In the genomic region with DNA sequence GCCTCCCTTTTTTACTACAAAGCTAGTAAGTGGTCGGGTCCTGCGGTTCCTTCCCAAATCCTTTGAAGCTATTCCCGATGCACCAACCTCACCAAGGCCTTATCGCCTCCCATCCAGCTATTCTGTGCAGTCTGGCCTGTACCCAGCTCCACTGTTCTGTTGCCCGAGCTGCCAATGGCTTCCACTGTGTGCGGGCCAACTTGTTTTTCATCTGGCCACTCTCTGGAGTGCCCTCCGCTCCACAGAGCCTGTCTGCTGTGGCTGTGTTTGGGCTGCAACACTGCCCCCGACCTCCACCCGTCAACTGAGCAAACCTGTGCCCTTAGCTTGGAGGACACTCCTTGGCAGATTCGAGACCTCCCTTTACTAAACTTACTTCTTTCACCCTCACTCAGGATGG, we compare ENCODE assay signal across 1 cellular context.
TF ChIP-seq lines count a peak whose summit lies in the region.

No MANE protein-coding gene starts in this region.

TF ChIP-seq in WTC11, 78 proteins besides CTCF, POLR2A, EP300 and RAD21 (continued from another document):
- TF ChIP-seq, protein P1, sequence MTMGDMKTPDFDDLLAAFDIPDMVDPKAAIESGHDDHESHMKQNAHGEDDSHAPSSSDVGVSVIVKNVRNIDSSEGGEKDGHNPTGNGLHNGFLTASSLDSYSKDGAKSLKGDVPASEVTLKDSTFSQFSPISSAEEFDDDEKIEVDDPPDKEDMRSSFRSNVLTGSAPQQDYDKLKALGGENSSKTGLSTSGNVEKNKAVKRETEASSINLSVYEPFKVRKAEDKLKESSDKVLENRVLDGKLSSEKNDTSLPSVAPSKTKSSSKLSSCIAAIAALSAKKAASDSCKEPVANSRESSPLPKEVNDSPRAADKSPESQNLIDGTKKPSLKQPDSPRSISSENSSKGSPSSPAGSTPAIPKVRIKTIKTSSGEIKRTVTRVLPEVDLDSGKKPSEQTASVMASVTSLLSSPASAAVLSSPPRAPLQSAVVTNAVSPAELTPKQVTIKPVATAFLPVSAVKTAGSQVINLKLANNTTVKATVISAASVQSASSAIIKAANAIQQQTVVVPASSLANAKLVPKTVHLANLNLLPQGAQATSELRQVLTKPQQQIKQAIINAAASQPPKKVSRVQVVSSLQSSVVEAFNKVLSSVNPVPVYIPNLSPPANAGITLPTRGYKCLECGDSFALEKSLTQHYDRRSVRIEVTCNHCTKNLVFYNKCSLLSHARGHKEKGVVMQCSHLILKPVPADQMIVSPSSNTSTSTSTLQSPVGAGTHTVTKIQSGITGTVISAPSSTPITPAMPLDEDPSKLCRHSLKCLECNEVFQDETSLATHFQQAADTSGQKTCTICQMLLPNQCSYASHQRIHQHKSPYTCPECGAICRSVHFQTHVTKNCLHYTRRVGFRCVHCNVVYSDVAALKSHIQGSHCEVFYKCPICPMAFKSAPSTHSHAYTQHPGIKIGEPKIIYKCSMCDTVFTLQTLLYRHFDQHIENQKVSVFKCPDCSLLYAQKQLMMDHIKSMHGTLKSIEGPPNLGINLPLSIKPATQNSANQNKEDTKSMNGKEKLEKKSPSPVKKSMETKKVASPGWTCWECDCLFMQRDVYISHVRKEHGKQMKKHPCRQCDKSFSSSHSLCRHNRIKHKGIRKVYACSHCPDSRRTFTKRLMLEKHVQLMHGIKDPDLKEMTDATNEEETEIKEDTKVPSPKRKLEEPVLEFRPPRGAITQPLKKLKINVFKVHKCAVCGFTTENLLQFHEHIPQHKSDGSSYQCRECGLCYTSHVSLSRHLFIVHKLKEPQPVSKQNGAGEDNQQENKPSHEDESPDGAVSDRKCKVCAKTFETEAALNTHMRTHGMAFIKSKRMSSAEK (CRISPR knock-in tag; IDR thresholded peaks at IDR 0.05; ENCODE audit: borderline replicate concordance), result no peak
- TF ChIP-seq, protein P2, sequence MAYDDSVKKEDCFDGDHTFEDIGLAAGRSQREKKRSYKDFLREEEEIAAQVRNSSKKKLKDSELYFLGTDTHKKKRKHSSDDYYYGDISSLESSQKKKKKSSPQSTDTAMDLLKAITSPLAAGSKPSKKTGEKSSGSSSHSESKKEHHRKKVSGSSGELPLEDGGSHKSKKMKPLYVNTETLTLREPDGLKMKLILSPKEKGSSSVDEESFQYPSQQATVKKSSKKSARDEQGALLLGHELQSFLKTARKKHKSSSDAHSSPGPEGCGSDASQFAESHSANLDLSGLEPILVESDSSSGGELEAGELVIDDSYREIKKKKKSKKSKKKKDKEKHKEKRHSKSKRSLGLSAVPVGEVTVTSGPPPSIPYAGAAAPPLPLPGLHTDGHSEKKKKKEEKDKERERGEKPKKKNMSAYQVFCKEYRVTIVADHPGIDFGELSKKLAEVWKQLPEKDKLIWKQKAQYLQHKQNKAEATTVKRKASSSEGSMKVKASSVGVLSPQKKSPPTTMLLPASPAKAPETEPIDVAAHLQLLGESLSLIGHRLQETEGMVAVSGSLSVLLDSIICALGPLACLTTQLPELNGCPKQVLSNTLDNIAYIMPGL (CRISPR knock-in tag; IDR thresholded peaks at IDR 0.05), result no peak
- TF ChIP-seq EMX1 (CRISPR knock-in tag; IDR thresholded peaks at IDR 0.05) (no peak), TEAD1 (CRISPR knock-in tag; IDR thresholded peaks at IDR 0.05) (no peak), GRHL2 (CRISPR knock-in tag; IDR thresholded peaks at IDR 0.05; ENCODE audit: insufficient replicate concordance, severe bottlenecking) (no peak)
- TF ChIP-seq, protein P3, sequence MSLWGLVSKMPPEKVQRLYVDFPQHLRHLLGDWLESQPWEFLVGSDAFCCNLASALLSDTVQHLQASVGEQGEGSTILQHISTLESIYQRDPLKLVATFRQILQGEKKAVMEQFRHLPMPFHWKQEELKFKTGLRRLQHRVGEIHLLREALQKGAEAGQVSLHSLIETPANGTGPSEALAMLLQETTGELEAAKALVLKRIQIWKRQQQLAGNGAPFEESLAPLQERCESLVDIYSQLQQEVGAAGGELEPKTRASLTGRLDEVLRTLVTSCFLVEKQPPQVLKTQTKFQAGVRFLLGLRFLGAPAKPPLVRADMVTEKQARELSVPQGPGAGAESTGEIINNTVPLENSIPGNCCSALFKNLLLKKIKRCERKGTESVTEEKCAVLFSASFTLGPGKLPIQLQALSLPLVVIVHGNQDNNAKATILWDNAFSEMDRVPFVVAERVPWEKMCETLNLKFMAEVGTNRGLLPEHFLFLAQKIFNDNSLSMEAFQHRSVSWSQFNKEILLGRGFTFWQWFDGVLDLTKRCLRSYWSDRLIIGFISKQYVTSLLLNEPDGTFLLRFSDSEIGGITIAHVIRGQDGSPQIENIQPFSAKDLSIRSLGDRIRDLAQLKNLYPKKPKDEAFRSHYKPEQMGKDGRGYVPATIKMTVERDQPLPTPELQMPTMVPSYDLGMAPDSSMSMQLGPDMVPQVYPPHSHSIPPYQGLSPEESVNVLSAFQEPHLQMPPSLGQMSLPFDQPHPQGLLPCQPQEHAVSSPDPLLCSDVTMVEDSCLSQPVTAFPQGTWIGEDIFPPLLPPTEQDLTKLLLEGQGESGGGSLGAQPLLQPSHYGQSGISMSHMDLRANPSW (CRISPR knock-in tag; conservative IDR thresholded peaks at IDR 0.05; ENCODE audit: low read depth), result no peak
